In the genomic region with DNA sequence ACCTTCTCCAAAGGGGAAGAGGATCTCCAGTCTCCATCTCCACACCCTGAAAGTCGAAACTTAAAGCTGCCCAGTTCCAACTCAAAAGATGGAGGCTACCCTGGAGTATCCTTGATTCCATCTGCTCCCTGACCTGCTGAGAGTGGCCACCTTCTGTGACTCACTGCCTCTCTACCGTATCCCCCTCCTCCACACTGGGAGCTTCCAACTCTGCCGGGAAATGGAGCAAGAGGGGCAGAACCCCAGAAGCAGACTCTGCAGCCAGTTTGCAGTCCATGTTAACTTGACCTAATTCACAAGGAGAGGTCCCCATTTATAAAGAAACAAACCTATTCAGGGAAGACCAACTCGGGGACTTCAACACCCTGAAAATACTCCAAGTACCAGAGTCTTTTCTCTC, we compare ENCODE assay signal across 21 cellular contexts. TPM values are rescaled to one million over a fixed set of nuclear protein-coding genes. Genes with fewer than 3 reads are reported as not detected.
"Had no signal": no experiment of that assay in that cellular context is flagged by ENCODE, and none has a peak within 500 bp of the region (broad histone marks: within the 10 kb centered on the region; RNA-seq: fewer than 3 reads in every experiment).

No MANE protein-coding gene starts in this region.

- DNase-seq: activated CD4-positive, alpha-beta T cell treated with anti-CD3 and anti-CD28 coated beads, Interleukin-2, amount 50 U/mL, for 1 hour; activated CD4-positive, CD25-positive, alpha-beta regulatory T cell treated with anti-CD3 and anti-CD28 coated beads, Interleukin-2, amount 50 U/mL, for 72 hours; activated CD8-positive, alpha-beta memory T cell treated with anti-CD3 and anti-CD28 coated beads, Interleukin-2, amount 50 U/mL, for 4 hours; activated effector memory CD4-positive, alpha-beta T cell treated with Interleukin-2 at 50 U/mL for 16 hours; activated naive CD4-positive, alpha-beta T cell treated with anti-CD3 and anti-CD28 coated beads, Interleukin-2, amount 50 U/mL, for 16 hours; activated T-cell treated with anti-CD3 and anti-CD28 coated beads, Interleukin-2, amount 50 U/mL, for 48 hours; gastrocnemius medialis; heart right ventricle; immature natural killer cell; kidney glomerular epithelial cell; left ventricle myocardium superior; mesendoderm; spleen; stimulated activated naive B cell treated with anti-CD40 and anti-IgM and Interleukin-4, amounts not matched to agents 10 μg/mL and 1 μg/mL and 100 μg/mL, for 72 hours had no signal

- H3K9me3 Mint-ChIP-seq: brain; central memory CD8-positive, alpha-beta T cell; immature natural killer cell; natural killer cell treated with Interleukin-12 subunit alpha and Interleukin-12 subunit beta and Interleukin-15 and Interleukin-18, amount 100 ng/mL, for 72 hours; stimulated activated naive B cell treated with anti-CD40 and anti-IgM and Interleukin-4, amounts not matched to agents 10 μg/mL and 1 μg/mL and 100 μg/mL, for 72 hours had no signal

- H3K9me3 ChIP-seq: gastrocnemius medialis, heart right ventricle, neutrophil, spleen had no signal

- ATAC-seq: gastrocnemius medialis; heart right ventricle; left ventricle myocardium superior; natural killer cell treated with Interleukin-12 subunit alpha and Interleukin-12 subunit beta and Interleukin-15 and Interleukin-18, amount 100 ng/mL, for 72 hours; stimulated activated naive B cell treated with anti-CD40 and anti-IgM and Interleukin-4, amounts not matched to agents 10 μg/mL and 1 μg/mL and 100 μg/mL, for 72 hours had no signal

- H3K4me1 Mint-ChIP-seq: brain; central memory CD8-positive, alpha-beta T cell; immature natural killer cell; stimulated activated naive B cell treated with anti-CD40 and anti-IgM and Interleukin-4, amounts not matched to agents 10 μg/mL and 1 μg/mL and 100 μg/mL, for 72 hours had no signal

- H3K36me3 Mint-ChIP-seq: brain; immature natural killer cell; natural killer cell treated with Interleukin-12 subunit alpha and Interleukin-12 subunit beta and Interleukin-15 and Interleukin-18, amount 100 ng/mL, for 72 hours; stimulated activated naive B cell treated with anti-CD40 and anti-IgM and Interleukin-4, amounts not matched to agents 10 μg/mL and 1 μg/mL and 100 μg/mL, for 72 hours had no signal

- H3K27me3 ChIP-seq: gastrocnemius medialis, heart right ventricle, neutrophil had no signal

- H3K27ac Mint-ChIP-seq: brain; immature natural killer cell; natural killer cell treated with Interleukin-12 subunit alpha and Interleukin-12 subunit beta and Interleukin-15 and Interleukin-18, amount 100 ng/mL, for 72 hours; stimulated activated naive B cell treated with anti-CD40 and anti-IgM and Interleukin-4, amounts not matched to agents 10 μg/mL and 1 μg/mL and 100 μg/mL, for 72 hours had no signal

- H3K36me3 ChIP-seq: gastrocnemius medialis, heart right ventricle, neutrophil, spleen had no signal

- H3K27me3 Mint-ChIP-seq: brain; stimulated activated naive B cell treated with anti-CD40 and anti-IgM and Interleukin-4, amounts not matched to agents 10 μg/mL and 1 μg/mL and 100 μg/mL, for 72 hours had no signal

- H3K4me1 ChIP-seq: gastrocnemius medialis, heart right ventricle, parathyroid adenoma, spleen had no signal

- H3K4me3 Mint-ChIP-seq: brain; central memory CD8-positive, alpha-beta T cell; immature natural killer cell; natural killer cell treated with Interleukin-12 subunit alpha and Interleukin-12 subunit beta and Interleukin-15 and Interleukin-18, amount 100 ng/mL, for 72 hours; stimulated activated naive B cell treated with anti-CD40 and anti-IgM and Interleukin-4, amounts not matched to agents 10 μg/mL and 1 μg/mL and 100 μg/mL, for 72 hours had no signal

- H3K27ac ChIP-seq: coronary artery, gastrocnemius medialis, heart right ventricle, neutrophil, parathyroid adenoma, spleen had no signal

- H3K4me3 ChIP-seq: coronary artery, gastrocnemius medialis, heart right ventricle, spleen had no signal

RNA-seq across cellular contexts. Expression of a gene that starts 22.0 kb away (rescaled TPM):
- total RNA-seq: natural killer cell treated with Interleukin-12 subunit alpha and Interleukin-12 subunit beta and Interleukin-15 and Interleukin-18, amount 100 ng/mL, for 72 hours; T-helper 1 cell treated with Interleukin-12 subunit alpha and Interleukin-12 subunit beta and Interleukin-4 antibody, amounts not matched to agents 30 ng/mL and 1 ng/mL, for 36 hours had no signal
